In the genomic region with DNA sequence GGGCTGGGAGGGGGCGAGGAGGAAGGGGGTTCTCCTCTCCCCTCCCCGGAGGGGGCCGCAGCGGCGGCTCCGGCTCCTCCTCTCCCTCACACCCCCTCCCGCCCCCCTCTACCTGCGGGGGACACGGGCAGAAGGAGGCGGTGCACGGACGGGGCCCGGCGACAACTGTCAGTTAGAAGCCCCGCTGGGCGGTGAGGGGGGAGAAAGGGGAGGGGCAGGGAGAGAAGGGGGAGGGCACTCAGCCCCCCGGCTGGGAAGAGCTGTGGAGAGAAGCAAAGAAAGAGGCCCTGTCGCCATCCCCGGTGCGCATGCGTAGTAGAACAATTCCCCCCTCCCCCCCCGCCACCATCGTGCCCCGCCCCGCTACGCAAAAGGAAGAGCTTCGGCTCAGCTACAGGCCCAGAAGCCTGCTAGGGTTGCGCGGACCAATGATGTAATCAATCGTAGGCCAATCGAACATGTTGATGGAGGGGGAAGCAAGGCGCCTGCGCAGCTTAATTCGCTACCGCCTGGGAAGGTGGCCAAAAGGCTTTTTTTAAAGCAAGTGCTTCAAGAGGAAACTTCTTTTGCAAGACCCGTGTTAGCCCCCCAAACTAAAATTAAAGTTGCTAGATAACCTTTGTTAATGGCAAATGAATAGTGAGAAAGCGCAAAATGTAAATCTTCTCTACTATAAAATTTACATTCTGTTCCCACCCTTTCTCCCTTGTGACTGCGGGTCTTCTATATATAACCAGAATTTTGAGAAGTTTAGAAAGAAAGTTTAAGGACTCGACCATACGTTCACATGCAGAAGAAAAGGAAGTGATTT, we compare ENCODE assay signal across 1 cellular context.
TF ChIP-seq lines count a peak whose summit lies in the region.

No MANE protein-coding gene starts in this region.

TF ChIP-seq in HCT116, 20 proteins besides CTCF, POLR2A, EP300 and RAD21 (continued from another document):
- TF ChIP-seq, protein P1, sequence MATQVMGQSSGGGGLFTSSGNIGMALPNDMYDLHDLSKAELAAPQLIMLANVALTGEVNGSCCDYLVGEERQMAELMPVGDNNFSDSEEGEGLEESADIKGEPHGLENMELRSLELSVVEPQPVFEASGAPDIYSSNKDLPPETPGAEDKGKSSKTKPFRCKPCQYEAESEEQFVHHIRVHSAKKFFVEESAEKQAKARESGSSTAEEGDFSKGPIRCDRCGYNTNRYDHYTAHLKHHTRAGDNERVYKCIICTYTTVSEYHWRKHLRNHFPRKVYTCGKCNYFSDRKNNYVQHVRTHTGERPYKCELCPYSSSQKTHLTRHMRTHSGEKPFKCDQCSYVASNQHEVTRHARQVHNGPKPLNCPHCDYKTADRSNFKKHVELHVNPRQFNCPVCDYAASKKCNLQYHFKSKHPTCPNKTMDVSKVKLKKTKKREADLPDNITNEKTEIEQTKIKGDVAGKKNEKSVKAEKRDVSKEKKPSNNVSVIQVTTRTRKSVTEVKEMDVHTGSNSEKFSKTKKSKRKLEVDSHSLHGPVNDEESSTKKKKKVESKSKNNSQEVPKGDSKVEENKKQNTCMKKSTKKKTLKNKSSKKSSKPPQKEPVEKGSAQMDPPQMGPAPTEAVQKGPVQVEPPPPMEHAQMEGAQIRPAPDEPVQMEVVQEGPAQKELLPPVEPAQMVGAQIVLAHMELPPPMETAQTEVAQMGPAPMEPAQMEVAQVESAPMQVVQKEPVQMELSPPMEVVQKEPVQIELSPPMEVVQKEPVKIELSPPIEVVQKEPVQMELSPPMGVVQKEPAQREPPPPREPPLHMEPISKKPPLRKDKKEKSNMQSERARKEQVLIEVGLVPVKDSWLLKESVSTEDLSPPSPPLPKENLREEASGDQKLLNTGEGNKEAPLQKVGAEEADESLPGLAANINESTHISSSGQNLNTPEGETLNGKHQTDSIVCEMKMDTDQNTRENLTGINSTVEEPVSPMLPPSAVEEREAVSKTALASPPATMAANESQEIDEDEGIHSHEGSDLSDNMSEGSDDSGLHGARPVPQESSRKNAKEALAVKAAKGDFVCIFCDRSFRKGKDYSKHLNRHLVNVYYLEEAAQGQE (IDR thresholded peaks at IDR 0.05; ENCODE audit: low read depth), result no peak
- TF ChIP-seq, protein P2, sequence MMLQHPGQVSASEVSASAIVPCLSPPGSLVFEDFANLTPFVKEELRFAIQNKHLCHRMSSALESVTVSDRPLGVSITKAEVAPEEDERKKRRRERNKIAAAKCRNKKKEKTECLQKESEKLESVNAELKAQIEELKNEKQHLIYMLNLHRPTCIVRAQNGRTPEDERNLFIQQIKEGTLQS (IDR thresholded peaks at IDR 0.05), result no peak
